ENCODE assay signal across 8 cellular contexts in genomic region chr2:66433945-66434678, GRCh38. TPM values are rescaled to one million over a fixed set of nuclear protein-coding genes. Genes with fewer than 3 reads are reported as not detected.
A peak's percentile ranks its signal among the peaks of the same experiment; 100 is the strongest.
DNase-seq lines count a peak whose midpoint lies in the region; ATAC-seq and TF ChIP-seq lines count a peak whose summit lies in the region.

No MANE protein-coding gene starts in this region.

- peak overlapping the region; percentile 96 for H3K4me3 ChIP-seq in AG09309 (ENCODE audit: control insufficient read depth, low read depth, low read length)
- H3K4me3 ChIP-seq in LNCaP clone FGC (ENCODE audit: low read depth, low read length) = peak overlapping the region; percentile 62
- peak overlapping the region; percentile 68 to 78 (median 74) for H3K4me3 ChIP-seq in esophagus squamous epithelium
- peak overlapping the region; percentile 81 to 93 for H3K4me3 ChIP-seq in muscle layer of duodenum (ENCODE audit: low read depth in 1 of 2, low read length in 2 of 2)

- TF ChIP-seq CTCF in AG09309 (IDR thresholded peaks at IDR 0.05; ENCODE audit: control insufficient read depth, insufficient read depth, low read depth, low read length, missing control alignments) (no peak), LNCaP clone FGC (IDR thresholded peaks at IDR 0.05; ENCODE audit: control insufficient read depth, extremely low read depth, insufficient read depth) (no peak), esophagus squamous epithelium (IDR thresholded peaks at IDR 0.05) (no peak), GM13977 (IDR thresholded peaks at IDR 0.05; ENCODE audit: extremely low read depth, insufficient read depth, missing control alignments) (no peak)

- H3K4me1 ChIP-seq in esophagus squamous epithelium (peaks cover 0 to 27% (median 0%) of the 10 kb centered on the region in 3 donors), muscle layer of duodenum (ENCODE audit: control insufficient read depth in 1 of 2, insufficient read depth in 2 of 2, low read length in 2 of 2) (peaks cover 0 to 12% of the 10 kb centered on the region in 2 donors)

- peak in 1 of 4 donors; percentile 82 for TF ChIP-seq POLR2A in esophagus squamous epithelium (IDR thresholded peaks at IDR 0.05)

- in situ Hi-C loops in GM13977 (cut with MboI; ENCODE audit: low pct_unique_long_range_greater_than_20kb, low sequenced_read_pairs, unreplicated experiment) = loop anchor here (25.0 kb wide), 1 partner anchor 153 kb away; no protein-coding TSS in a partner anchor

- DNase-seq in AG09309 (ENCODE audit: low read depth) (no peak), LNCaP clone FGC (ENCODE audit: low read depth) (no peak), T1000 (lab: John Stamatoyannopoulos, UW) (peak; percentile 44), esophagus squamous epithelium (lab: John Stamatoyannopoulos, UW) (no peak), GM13977 (ENCODE audit: low spot score) (no peak)

- 1 to 2% methylated on average over 23 to 39 of the region's 61 CpGs for WGBS in esophagus squamous epithelium, 2 donors

- intact Hi-C loops in esophagus squamous epithelium (cut with DNase I) = no loop called here

- H3K36me3 ChIP-seq in esophagus squamous epithelium (peaks cover 0 to 9% (median 8%) of the 10 kb centered on the region in 3 donors), muscle layer of duodenum (ENCODE audit: control insufficient read depth in 1 of 2, insufficient read depth in 2 of 2, low read length in 2 of 2) (no peaks in the 10 kb centered on the region)

- H3K9me3 ChIP-seq in esophagus squamous epithelium (no peaks in the 10 kb centered on the region), muscle layer of duodenum (ENCODE audit: control insufficient read depth in 1 of 2, low read length in 2 of 2) (no peaks in the 10 kb centered on the region)

- H3K27me3 ChIP-seq in esophagus squamous epithelium = peaks cover 0 to 19% (median 0%) of the 10 kb centered on the region in 4 donors
- H3K27me3 ChIP-seq in muscle layer of duodenum (ENCODE audit: low read depth, low read length) = peaks cover 5% of the 10 kb centered on the region

- ATAC-seq in GM18498 (IDR thresholded peaks at IDR 0.05; ENCODE audit: unreplicated experiment) = peak; percentile 62
- ATAC-seq in HG03439 (IDR thresholded peaks at IDR 0.05; ENCODE audit: unreplicated experiment) = no peak

- H3K27ac ChIP-seq in esophagus squamous epithelium (peak overlapping the region; percentile 92 to 98 (median 94)), muscle layer of duodenum (ENCODE audit: low read length) (peak overlapping the region; percentile 94)

RNA-seq across cellular contexts. Expression of gene MEIS1, which starts 0.8 kb away (rescaled TPM):
- 10 to 100 TPM; 17.8 to 56.1 (median 28.5) TPM for total RNA-seq in esophagus squamous epithelium
